12 cellular contexts compared by ENCODE assay signal in genomic region chr10:71740069-71740468, GRCh38. TPM values are rescaled to one million over a fixed set of nuclear protein-coding genes. Genes with fewer than 3 reads are reported as not detected.
DNase-seq lines count a peak whose midpoint lies in the region; ATAC-seq and TF ChIP-seq lines count a peak whose summit lies in the region.
"Had no signal": no experiment of that assay in that cellular context is flagged by ENCODE, and none has a peak within 500 bp of the region (broad histone marks: within the 10 kb centered on the region; RNA-seq: fewer than 3 reads in every experiment).

No MANE protein-coding gene starts in this region.

- H3K27ac ChIP-seq in CD4-positive, alpha-beta T cell (ENCODE audit: low read depth, low read length): peak overlapping the region; percentile 51
- H3K27ac ChIP-seq in naive thymus-derived CD4-positive, alpha-beta T cell (ENCODE audit: low read depth, low read length): peak overlapping the region; percentile 74
- H3K27ac ChIP-seq in dorsolateral prefrontal cortex: no peak overlapping the region

- intact Hi-C loops in CD4-positive, alpha-beta T cell (cut with DNase I, micrococcal nuclease): no loop called here
- intact Hi-C loops in naive thymus-derived CD4-positive, alpha-beta T cell (cut with micrococcal nuclease): loop anchor here (2.0 to 10.0 kb wide), 2 partner anchors 13 to 555 kb away; no protein-coding TSS in a partner anchor
- intact Hi-C loops in dorsolateral prefrontal cortex (cut with DNase I): no loop called here

- H3K4me1 ChIP-seq in naive thymus-derived CD4-positive, alpha-beta T cell (ENCODE audit: control insufficient read depth in 2 of 2, insufficient read depth in 2 of 2, low read length in 2 of 2): peaks cover 85 to 97% of the 10 kb centered on the region in 2 donors

- no peaks in the 10 kb centered on the region for H3K9me3 Mint-ChIP-seq in CD4-positive, alpha-beta T cell
- no peaks in the 10 kb centered on the region for H3K9me3 Mint-ChIP-seq in central memory CD8-positive, alpha-beta T cell
- H3K9me3 Mint-ChIP-seq in naive thymus-derived CD4-positive, alpha-beta T cell: peaks cover 0 to 1% (median 0%) of the 10 kb centered on the region in 11 donors
- H3K9me3 Mint-ChIP-seq: nephron had no signal

- CTCF ChIA-PET in CD4-positive, alpha-beta T cell (lab: Charles Lee): interaction anchor here (0.9 to 1.2 kb wide), 2 partner anchors 14 to 33 kb away, joined by 3 to 5 read pairs; partner anchors contain the start of gene VSIR
- CTCF ChIA-PET in naive thymus-derived CD4-positive, alpha-beta T cell (lab: Charles Lee): interaction anchor here (0.9 to 1.4 kb wide), 2 partner anchors 9 to 29 kb away, joined by 3 to 4 read pairs; no protein-coding TSS in a partner anchor

- no peak for TF ChIP-seq CTCF in CD4-positive, alpha-beta T cell (IDR thresholded peaks at IDR 0.05)
- TF ChIP-seq CTCF in dorsolateral prefrontal cortex (IDR thresholded peaks at IDR 0.05 in 54 of 56, conservative IDR thresholded peaks at IDR 0.05 in 2 of 56; ENCODE audit: low read depth in 1 of 56, partially characterized antibody in 56 of 56): no peak

- H3K4me1 Mint-ChIP-seq in CD4-positive, alpha-beta T cell (ENCODE audit: low read depth): peaks cover 100% of the 10 kb centered on the region
- H3K4me1 Mint-ChIP-seq in central memory CD8-positive, alpha-beta T cell: peaks cover 94% of the 10 kb centered on the region
- peaks cover 73 to 100% (median 95%) of the 10 kb centered on the region in 7 donors for H3K4me1 Mint-ChIP-seq in naive thymus-derived CD4-positive, alpha-beta T cell

- H3K27me3 Mint-ChIP-seq in CD4-positive, alpha-beta T cell: no peaks in the 10 kb centered on the region
- no peaks in the 10 kb centered on the region for H3K27me3 Mint-ChIP-seq in central memory CD8-positive, alpha-beta T cell
- H3K27me3 Mint-ChIP-seq in naive thymus-derived CD4-positive, alpha-beta T cell: no peaks in the 10 kb centered on the region

- H3K9me3 ChIP-seq in CD4-positive, alpha-beta T cell (ENCODE audit: control insufficient read depth, low read length): no peaks in the 10 kb centered on the region
- no peaks in the 10 kb centered on the region for H3K9me3 ChIP-seq in naive thymus-derived CD4-positive, alpha-beta T cell (ENCODE audit: control insufficient read depth in 2 of 3, low read length in 3 of 3)

- peak overlapping the region; percentile 96 for H3K27ac Mint-ChIP-seq in CD4-positive, alpha-beta T cell
- peak overlapping the region; percentile 76 for H3K27ac Mint-ChIP-seq in central memory CD8-positive, alpha-beta T cell (ENCODE audit: low read depth)
- peak overlapping the region; percentile 81 to 99 (median 96) for H3K27ac Mint-ChIP-seq in naive thymus-derived CD4-positive, alpha-beta T cell
- H3K27ac Mint-ChIP-seq: nephron had no signal

- POLR2A ChIA-PET in CD4-positive, alpha-beta T cell (lab: Charles Lee): interaction anchor here (2.3 to 19.3 kb wide), 5 partner anchors 10 to 28 kb away, joined by 12 to 416 read pairs (median 46); partner anchors contain the start of gene VSIR
- POLR2A ChIA-PET in naive thymus-derived CD4-positive, alpha-beta T cell (lab: Charles Lee): interaction anchor here (2.6 to 26.0 kb wide), 3 partner anchors 8 to 26 kb away, joined by 13 to 863 read pairs (median 521); partner anchors contain the start of genes C10orf105 and VSIR

- no peaks in the 10 kb centered on the region for H3K27me3 ChIP-seq in CD4-positive, alpha-beta T cell (ENCODE audit: control insufficient read depth, insufficient read depth, low read length)
- H3K27me3 ChIP-seq in naive thymus-derived CD4-positive, alpha-beta T cell (ENCODE audit: control insufficient read depth in 2 of 2, insufficient read depth in 2 of 2, low read length in 2 of 2): no peaks in the 10 kb centered on the region
- H3K27me3 ChIP-seq in dorsolateral prefrontal cortex: no peaks in the 10 kb centered on the region

- no peak for DNase-seq in CD4-positive, alpha-beta T cell
- DNase-seq in HUDEP-2 (lab: John Stamatoyannopoulos, UW; ENCODE audit: unreplicated experiment in 76 of 76) (peak in 46 of 76 experiments; percentile 7 to 67 (median 32)), dorsolateral prefrontal cortex (no peak), GM19238 (ENCODE audit: insufficient read length, low spot score) (no peak), mesenteric fat pad (ENCODE audit: low spot score) (no peak)
- no peak for DNase-seq in central memory CD8-positive, alpha-beta T cell (ENCODE audit: low spot score in 2 of 2)
- DNase-seq in naive thymus-derived CD4-positive, alpha-beta T cell: no peak
- DNase-seq: activated T-cell treated with anti-CD3 and anti-CD28 coated beads, Interleukin-2, amount 50 U/mL, for 1 hour; MM.1S; SHP77 treated with DMSO at 0.1 percent for 48 hours had no signal

- peak overlapping the region; percentile 77 for H3K4me3 Mint-ChIP-seq in CD4-positive, alpha-beta T cell
- H3K4me3 Mint-ChIP-seq in central memory CD8-positive, alpha-beta T cell: peak overlapping the region; percentile 50
- H3K4me3 Mint-ChIP-seq in naive thymus-derived CD4-positive, alpha-beta T cell: peak overlapping the region; percentile 12 to 90 (median 72)
- H3K4me3 Mint-ChIP-seq: nephron had no signal

- peak overlapping the region; percentile 55 for H3K4me3 ChIP-seq in naive thymus-derived CD4-positive, alpha-beta T cell (ENCODE audit: low read length)
- no peak overlapping the region for H3K4me3 ChIP-seq in dorsolateral prefrontal cortex

- H3K36me3 Mint-ChIP-seq in CD4-positive, alpha-beta T cell (ENCODE audit: low read depth): no peaks in the 10 kb centered on the region
- H3K36me3 Mint-ChIP-seq in central memory CD8-positive, alpha-beta T cell (ENCODE audit: insufficient read depth): peaks cover 11% of the 10 kb centered on the region
- peaks cover 0 to 18% (median 0%) of the 10 kb centered on the region in 5 donors for H3K36me3 Mint-ChIP-seq in naive thymus-derived CD4-positive, alpha-beta T cell

- no peak for ATAC-seq in CD4-positive, alpha-beta T cell (ENCODE audit: poor library complexity)
- no peak for ATAC-seq in central memory CD8-positive, alpha-beta T cell (replicated peaks; ENCODE audit: extremely low read depth, poor library complexity, severe bottlenecking)
- no peak for ATAC-seq in naive thymus-derived CD4-positive, alpha-beta T cell

- no peaks in the 10 kb centered on the region for H3K36me3 ChIP-seq in naive thymus-derived CD4-positive, alpha-beta T cell (ENCODE audit: control insufficient read depth in 2 of 3, insufficient read depth in 3 of 3, low read length in 3 of 3)

RNA-seq across cellular contexts. Expression of gene C10orf105, which starts 20.5 kb away (rescaled TPM):
- under 1 TPM; 0.25 to 0.36 TPM for total RNA-seq in CD4-positive, alpha-beta T cell
- total RNA-seq in naive thymus-derived CD4-positive, alpha-beta T cell: 1 to 10 TPM in 1 of 5 experiments, under 1 TPM in 4; 0.13 to 1.0 (median 0.19) TPM
- not detected for polyA plus RNA-seq in naive thymus-derived CD4-positive, alpha-beta T cell
- total RNA-seq in dorsolateral prefrontal cortex (10 to 100 TPM in 14 of 120 experiments, 1 to 10 TPM in 102, under 1 TPM in 4; 0.63 to 21.1 (median 4.3) TPM), mesenteric fat pad (0.22 TPM)
- total RNA-seq: frontal cortex had no signal

RNA-seq across cellular contexts. Expression of gene VSIR, which starts 33.3 kb away (rescaled TPM):
- total RNA-seq in CD4-positive, alpha-beta T cell: 10 to 100 TPM; 86.2 to 91.4 TPM
- 100 to 1,000 TPM in 3 of 5 experiments, 10 to 100 TPM in 2; 91.1 to 271 (median 101) TPM for total RNA-seq in naive thymus-derived CD4-positive, alpha-beta T cell
- polyA plus RNA-seq in naive thymus-derived CD4-positive, alpha-beta T cell: 100 to 1,000 TPM; 220 to 300 TPM
- total RNA-seq in dorsolateral prefrontal cortex (100 to 1,000 TPM in 4 of 120 experiments, 10 to 100 TPM in 116; 23.3 to 173 (median 52.8) TPM), mesenteric fat pad (128 TPM)

Comparison
In these comparisons a context has a peak if more than half of its experiments do, and no peak if none do; other contexts are left out.
1. DNase-seq: peak in HUDEP-2 (46 of 76); none in CD4-positive, alpha-beta T cell (0 of 10), central memory CD8-positive, alpha-beta T cell (0 of 2), naive thymus-derived CD4-positive, alpha-beta T cell (0 of 9), dorsolateral prefrontal cortex (0 of 10), GM19238 (single experiment) and mesenteric fat pad (single experiment).
2. H3K27ac ChIP-seq: peak in CD4-positive, alpha-beta T cell (single experiment) and naive thymus-derived CD4-positive, alpha-beta T cell (single experiment); none in dorsolateral prefrontal cortex (0 of 59).
3. intact Hi-C loops: an anchor here in naive thymus-derived CD4-positive, alpha-beta T cell (2.0 to 10.0 kb wide); none called in CD4-positive, alpha-beta T cell and dorsolateral prefrontal cortex.
4. Peak in every context shown above with its lines, with median percentiles within 50 percentile points of each other: H3K27ac Mint-ChIP-seq and H3K4me3 Mint-ChIP-seq.